In genomic region chr5:173296737-173297676, GRCh38 we compare ENCODE assay signal across 1 cellular context.
A peak's percentile ranks its signal among the peaks of the same experiment; 100 is the strongest.
TF ChIP-seq lines count a peak whose summit lies in the region.

No MANE protein-coding gene starts in this region.

TF ChIP-seq in HepG2, 621 proteins besides CTCF, POLR2A, EP300 and RAD21 (continued from another document and continues in another):
- TF ChIP-seq UBTF (CRISPR knock-in tag; IDR thresholded peaks at IDR 0.05) (peak; percentile 49; the same call in 1 of the 2 replicates), FOXP1 (IDR thresholded peaks at IDR 0.05) (no peak), FOXP1 (CRISPR knock-in tag; IDR thresholded peaks at IDR 0.05) (no peak), POGK (CRISPR knock-in tag; conservative IDR thresholded peaks at IDR 0.05) (peak; percentile 52; the same call in 1 of the 2 replicates), KDM6A (CRISPR knock-in tag; IDR thresholded peaks at IDR 0.05; ENCODE audit: low read depth) (peak; percentile 19; the same call in 1 of the 2 replicates), ZNF431 (CRISPR knock-in tag; IDR thresholded peaks at IDR 0.05; ENCODE audit: borderline replicate concordance, low read depth) (peak; percentile 71), ZNF547 (CRISPR knock-in tag; IDR thresholded peaks at IDR 0.05) (0 out of 2 replicates have a peak, but pooled peaks have one; percentile 39), TFAP4 (IDR thresholded peaks at IDR 0.05; ENCODE audit: borderline replicate concordance, low read depth) (peak; percentile 67; the same call in 1 of the 2 replicates), KDM5A (IDR thresholded peaks at IDR 0.05; ENCODE audit: borderline replicate concordance, low read length) (no peak), ASH2L (IDR thresholded peaks at IDR 0.05; ENCODE audit: insufficient read length, low read depth, low read length) (peak; percentile 43), FIP1L1 (IDR thresholded peaks at IDR 0.05; ENCODE audit: borderline replicate concordance, insufficient read depth, low read depth, low read length) (no peak), ZSCAN12 (CRISPR knock-in tag; IDR thresholded peaks at IDR 0.05) (no peak), ATF5 (CRISPR knock-in tag; IDR thresholded peaks at IDR 0.05; ENCODE audit: low read depth) (no peak), ZNF205 (CRISPR knock-in tag; IDR thresholded peaks at IDR 0.05) (no peak), SOX13 (IDR thresholded peaks at IDR 0.05) (no peak), SOX13 (CRISPR knock-in tag; conservative IDR thresholded peaks at IDR 0.05 in 1 of 2, IDR thresholded peaks at IDR 0.05 in 1 of 2) (peak in 1 of 2 experiments; percentile 58; a peak in 2 of 4 replicates), HES4 (CRISPR knock-in tag; IDR thresholded peaks at IDR 0.05; ENCODE audit: borderline replicate concordance) (no peak), MIXL1 (CRISPR knock-in tag; IDR thresholded peaks at IDR 0.05) (no peak), ZNF567 (CRISPR knock-in tag; IDR thresholded peaks at IDR 0.05; ENCODE audit: borderline replicate concordance) (no peak), HNRNPK (IDR thresholded peaks at IDR 0.05; ENCODE audit: low read depth, low read length, poor library complexity, severe bottlenecking) (no peak), TFDP1 (CRISPR knock-in tag; IDR thresholded peaks at IDR 0.05; ENCODE audit: borderline replicate concordance) (no peak), ZNF296 (CRISPR knock-in tag; conservative IDR thresholded peaks at IDR 0.05) (peak; percentile 88), SAFB2 (CRISPR knock-in tag; IDR thresholded peaks at IDR 0.05; ENCODE audit: borderline replicate concordance, low read depth) (no peak), HDAC6 (IDR thresholded peaks at IDR 0.05; ENCODE audit: low read depth, low read length) (no peak), ZNF740 (CRISPR knock-in tag; IDR thresholded peaks at IDR 0.05) (0 out of 2 replicates have a peak, but pooled peaks have one; percentile 67), NFRKB (IDR thresholded peaks at IDR 0.05) (no peak), ZNF17 (CRISPR knock-in tag; IDR thresholded peaks at IDR 0.05) (no peak), HOXA9 (CRISPR knock-in tag; IDR thresholded peaks at IDR 0.05; ENCODE audit: borderline replicate concordance) (no peak), ATF4 (CRISPR knock-in tag; IDR thresholded peaks at IDR 0.05) (peak in 1 of 2 experiments; percentile 58; a peak in 2 of 4 replicates), FOSL2 (CRISPR knock-in tag; IDR thresholded peaks at IDR 0.05) (peak; percentile 17), ZMYM4 (CRISPR knock-in tag; IDR thresholded peaks at IDR 0.05) (peak; percentile 49; the same call in 1 of the 2 replicates), ZNF569 (CRISPR knock-in tag; IDR thresholded peaks at IDR 0.05; ENCODE audit: borderline replicate concordance) (no peak), REL (CRISPR knock-in tag; conservative IDR thresholded peaks at IDR 0.05) (no peak), ZBTB7B (CRISPR knock-in tag; IDR thresholded peaks at IDR 0.05) (peak; percentile 85), TARDBP (CRISPR knock-in tag; IDR thresholded peaks at IDR 0.05) (0 out of 2 replicates have a peak, but pooled peaks have one; percentile 6), ZNF639 (CRISPR knock-in tag; conservative IDR thresholded peaks at IDR 0.05) (no peak), NCOA2 (CRISPR knock-in tag; IDR thresholded peaks at IDR 0.05) (peak; percentile 18; the same call in 1 of the 2 replicates), NFYC (CRISPR knock-in tag; IDR thresholded peaks at IDR 0.05) (no peak), ZNF609 (CRISPR knock-in tag; IDR thresholded peaks at IDR 0.05; ENCODE audit: borderline replicate concordance) (no peak; the same call in 1 of the 2 replicates), HHEX (CRISPR knock-in tag; IDR thresholded peaks at IDR 0.05) (no peak), ZNF691 (CRISPR knock-in tag; IDR thresholded peaks at IDR 0.05; ENCODE audit: borderline replicate concordance, low read depth) (no peak), ZNF766 (CRISPR knock-in tag; IDR thresholded peaks at IDR 0.05; ENCODE audit: borderline replicate concordance) (no peak), SOX6 (IDR thresholded peaks at IDR 0.05) (no peak), SOX6 (CRISPR knock-in tag; IDR thresholded peaks at IDR 0.05) (peak; percentile 58), ZNF550 (CRISPR knock-in tag; IDR thresholded peaks at IDR 0.05; ENCODE audit: borderline replicate concordance) (0 out of 2 replicates have a peak, but pooled peaks have one; percentile 40), ELK4 (CRISPR knock-in tag; IDR thresholded peaks at IDR 0.05; ENCODE audit: borderline replicate concordance) (no peak), ZNF350 (CRISPR knock-in tag; IDR thresholded peaks at IDR 0.05; ENCODE audit: borderline replicate concordance, low read depth) (0 out of 2 replicates have a peak, but pooled peaks have one; percentile 36), ZNF12 (CRISPR knock-in tag; IDR thresholded peaks at IDR 0.05) (peak; percentile 95), NFKB2 (CRISPR knock-in tag; IDR thresholded peaks at IDR 0.05; ENCODE audit: borderline replicate concordance) (peak; percentile 41; the same call in 1 of the 2 replicates), HDAC2 (CRISPR knock-in tag; IDR thresholded peaks at IDR 0.05) (peak; percentile 34; the same call in 1 of the 2 replicates), NAIF1 (CRISPR knock-in tag; IDR thresholded peaks at IDR 0.05; ENCODE audit: borderline replicate concordance) (peak; percentile 71; the same call in 1 of the 2 replicates), ZNF530 (CRISPR knock-in tag; IDR thresholded peaks at IDR 0.05; ENCODE audit: low read depth) (no peak), ISX (CRISPR knock-in tag; conservative IDR thresholded peaks at IDR 0.05) (no peak)
